ENCODE assay signal across 6 cellular contexts in genomic region chr16:383326-384020, GRCh38. TPM values are rescaled to one million over a fixed set of nuclear protein-coding genes. Genes with fewer than 3 reads are reported as not detected.
DNase-seq lines count a peak whose midpoint lies in the region; ATAC-seq and TF ChIP-seq lines count a peak whose summit lies in the region.

No MANE protein-coding gene starts in this region.

- POLR2A ChIA-PET in HEK293 (lab: Yijun Ruan, JAX), result interaction anchor here (0.7 to 2.9 kb wide), 2 partner anchors 13 to 66 kb away, joined by 3 to 10 read pairs; partner anchors contain the start of gene MRPL28

- H3K9me3 Mint-ChIP-seq in activated T-helper 1 cell treated with anti-CD3 and anti-CD28 coated beads, Interleukin-12 subunit alpha, Interleukin-12 subunit beta, Interleukin-2, Interleukin-4 antibody, amounts not matched to agents 30 ng/mL and 10 ng/mL and 1 ng/mL, durations not matched to agents 14 hours and 24 hours and 36 hours, result no peaks in the 10 kb centered on the region

- peak overlapping the region; percentile 36 for H3K27ac Mint-ChIP-seq in activated T-helper 1 cell treated with anti-CD3 and anti-CD28 coated beads, Interleukin-12 subunit alpha, Interleukin-12 subunit beta, Interleukin-2, Interleukin-4 antibody, amounts not matched to agents 30 ng/mL and 10 ng/mL and 1 ng/mL, durations not matched to agents 14 hours and 24 hours and 36 hours

- intact Hi-C loops in activated T-helper 1 cell treated with anti-CD3 and anti-CD28 coated beads, Interleukin-12 subunit alpha, Interleukin-12 subunit beta, Interleukin-2, Interleukin-4 antibody, amounts not matched to agents 30 ng/mL and 10 ng/mL and 1 ng/mL, durations not matched to agents 14 hours and 24 hours and 36 hours (cut with micrococcal nuclease), result loop anchor here (2.0 to 5.0 kb wide), 3 partner anchors 31 to 254 kb away; partner anchors contain the start of genes AXIN1, CAPN15 and METTL26

- H3K4me1 ChIP-seq in HEK293 (ENCODE audit: control insufficient read depth, insufficient read depth, low read length), result no peaks in the 10 kb centered on the region

- no peak for ATAC-seq in GM18868 (IDR thresholded peaks at IDR 0.05; ENCODE audit: unreplicated experiment)
- no peak for ATAC-seq in GM19463 (IDR thresholded peaks at IDR 0.05; ENCODE audit: unreplicated experiment)
- no peak for ATAC-seq in GM19328 (IDR thresholded peaks at IDR 0.05; ENCODE audit: unreplicated experiment)

- no peak overlapping the region for H3K27ac ChIP-seq in HEK293 (ENCODE audit: extremely low read depth, low read depth, low read length)

- no peak for DNase-seq in activated T-helper 1 cell treated with anti-CD3 and anti-CD28 coated beads, Interleukin-12 subunit alpha, Interleukin-12 subunit beta, Interleukin-2, Interleukin-4 antibody, amounts not matched to agents 30 ng/mL and 10 ng/mL and 1 ng/mL, durations not matched to agents 14 hours and 24 hours and 36 hours (ENCODE audit: low spot score)
- DNase-seq in lung microvascular endothelial cell (ENCODE audit: low read depth in 2 of 2), result peak; percentile 48 to 66

- H3K36me3 ChIP-seq in HEK293 (ENCODE audit: control insufficient read depth in 2 of 2, insufficient read depth in 1 of 2, low read length in 2 of 2), result no peaks in the 10 kb centered on the region

- peaks cover 16% of the 10 kb centered on the region for H3K27me3 Mint-ChIP-seq in activated T-helper 1 cell treated with anti-CD3 and anti-CD28 coated beads, Interleukin-12 subunit alpha, Interleukin-12 subunit beta, Interleukin-2, Interleukin-4 antibody, amounts not matched to agents 30 ng/mL and 10 ng/mL and 1 ng/mL, durations not matched to agents 14 hours and 24 hours and 36 hours (ENCODE audit: insufficient read depth)

- H3K36me3 Mint-ChIP-seq in activated T-helper 1 cell treated with anti-CD3 and anti-CD28 coated beads, Interleukin-12 subunit alpha, Interleukin-12 subunit beta, Interleukin-2, Interleukin-4 antibody, amounts not matched to agents 30 ng/mL and 10 ng/mL and 1 ng/mL, durations not matched to agents 14 hours and 24 hours and 36 hours (ENCODE audit: low read depth), result no peaks in the 10 kb centered on the region

- H3K4me3 Mint-ChIP-seq in activated T-helper 1 cell treated with anti-CD3 and anti-CD28 coated beads, Interleukin-12 subunit alpha, Interleukin-12 subunit beta, Interleukin-2, Interleukin-4 antibody, amounts not matched to agents 30 ng/mL and 10 ng/mL and 1 ng/mL, durations not matched to agents 14 hours and 24 hours and 36 hours, result peak overlapping the region; percentile 82

- H3K4me3 ChIP-seq in HEK293 (ENCODE audit: low read depth, low read length), result no peak overlapping the region

- CTCF ChIA-PET in HEK293 (lab: Yijun Ruan, JAX), result interaction anchor here (0.8 to 1.0 kb wide), 2 partner anchors 12 to 277 kb away, joined by 3 to 4 read pairs; no protein-coding TSS in a partner anchor

- no peak for TF ChIP-seq CTCF in HEK293 (tag by site-specific recombination; IDR thresholded peaks at IDR 0.05)

- no peaks in the 10 kb centered on the region for H3K9me3 ChIP-seq in HEK293 (ENCODE audit: control insufficient read depth, insufficient read depth, low read depth, low read length)

- peaks cover 7% of the 10 kb centered on the region for H3K4me1 Mint-ChIP-seq in activated T-helper 1 cell treated with anti-CD3 and anti-CD28 coated beads, Interleukin-12 subunit alpha, Interleukin-12 subunit beta, Interleukin-2, Interleukin-4 antibody, amounts not matched to agents 30 ng/mL and 10 ng/mL and 1 ng/mL, durations not matched to agents 14 hours and 24 hours and 36 hours (ENCODE audit: low read depth)

TF ChIP-seq in HEK293, 187 proteins besides CTCF, POLR2A, EP300 and RAD21:
- TF ChIP-seq, protein P1, sequence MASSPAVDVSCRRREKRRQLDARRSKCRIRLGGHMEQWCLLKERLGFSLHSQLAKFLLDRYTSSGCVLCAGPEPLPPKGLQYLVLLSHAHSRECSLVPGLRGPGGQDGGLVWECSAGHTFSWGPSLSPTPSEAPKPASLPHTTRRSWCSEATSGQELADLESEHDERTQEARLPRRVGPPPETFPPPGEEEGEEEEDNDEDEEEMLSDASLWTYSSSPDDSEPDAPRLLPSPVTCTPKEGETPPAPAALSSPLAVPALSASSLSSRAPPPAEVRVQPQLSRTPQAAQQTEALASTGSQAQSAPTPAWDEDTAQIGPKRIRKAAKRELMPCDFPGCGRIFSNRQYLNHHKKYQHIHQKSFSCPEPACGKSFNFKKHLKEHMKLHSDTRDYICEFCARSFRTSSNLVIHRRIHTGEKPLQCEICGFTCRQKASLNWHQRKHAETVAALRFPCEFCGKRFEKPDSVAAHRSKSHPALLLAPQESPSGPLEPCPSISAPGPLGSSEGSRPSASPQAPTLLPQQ (tag by site-specific recombination; IDR thresholded peaks at IDR 0.05), result no peak
- TF ChIP-seq ZEB2 (tag by site-specific recombination; IDR thresholded peaks at IDR 0.05), result no peak
- peak; percentile 28; the same call in 1 of the 2 replicates for TF ChIP-seq ZFHX2 (tag by site-specific recombination; conservative IDR thresholded peaks at IDR 0.05)
- 0 out of 2 replicates have a peak, but pooled peaks have one; percentile 7 for TF ChIP-seq IKZF3 (tag by site-specific recombination; IDR thresholded peaks at IDR 0.05)
- TF ChIP-seq, protein P2, sequence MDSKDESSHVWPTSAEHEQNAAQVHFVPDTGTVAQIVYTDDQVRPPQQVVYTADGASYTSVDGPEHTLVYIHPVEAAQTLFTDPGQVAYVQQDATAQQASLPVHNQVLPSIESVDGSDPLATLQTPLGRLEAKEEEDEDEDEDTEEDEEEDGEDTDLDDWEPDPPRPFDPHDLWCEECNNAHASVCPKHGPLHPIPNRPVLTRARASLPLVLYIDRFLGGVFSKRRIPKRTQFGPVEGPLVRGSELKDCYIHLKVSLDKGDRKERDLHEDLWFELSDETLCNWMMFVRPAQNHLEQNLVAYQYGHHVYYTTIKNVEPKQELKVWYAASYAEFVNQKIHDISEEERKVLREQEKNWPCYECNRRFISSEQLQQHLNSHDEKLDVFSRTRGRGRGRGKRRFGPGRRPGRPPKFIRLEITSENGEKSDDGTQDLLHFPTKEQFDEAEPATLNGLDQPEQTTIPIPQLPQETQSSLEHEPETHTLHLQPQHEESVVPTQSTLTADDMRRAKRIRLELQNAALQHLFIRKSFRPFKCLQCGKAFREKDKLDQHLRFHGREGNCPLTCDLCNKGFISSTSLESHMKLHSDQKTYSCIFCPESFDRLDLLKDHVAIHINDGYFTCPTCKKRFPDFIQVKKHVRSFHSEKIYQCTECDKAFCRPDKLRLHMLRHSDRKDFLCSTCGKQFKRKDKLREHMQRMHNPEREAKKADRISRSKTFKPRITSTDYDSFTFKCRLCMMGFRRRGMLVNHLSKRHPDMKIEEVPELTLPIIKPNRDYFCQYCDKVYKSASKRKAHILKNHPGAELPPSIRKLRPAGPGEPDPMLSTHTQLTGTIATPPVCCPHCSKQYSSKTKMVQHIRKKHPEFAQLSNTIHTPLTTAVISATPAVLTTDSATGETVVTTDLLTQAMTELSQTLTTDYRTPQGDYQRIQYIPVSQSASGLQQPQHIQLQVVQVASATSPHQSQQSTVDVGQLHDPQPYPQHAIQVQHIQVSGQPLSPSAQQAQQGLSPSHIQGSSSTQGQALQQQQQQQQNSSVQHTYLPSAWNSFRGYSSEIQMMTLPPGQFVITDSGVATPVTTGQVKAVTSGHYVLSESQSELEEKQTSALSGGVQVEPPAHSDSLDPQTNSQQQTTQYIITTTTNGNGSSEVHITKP (tag by site-specific recombination; IDR thresholded peaks at IDR 0.05), result no peak
- TF ChIP-seq ZNF639 (tag by site-specific recombination; IDR thresholded peaks at IDR 0.05), result no peak
- TF ChIP-seq ZNF266 (tag by site-specific recombination; IDR thresholded peaks at IDR 0.05; ENCODE audit: low read depth), result no peak
- TF ChIP-seq, protein P3, sequence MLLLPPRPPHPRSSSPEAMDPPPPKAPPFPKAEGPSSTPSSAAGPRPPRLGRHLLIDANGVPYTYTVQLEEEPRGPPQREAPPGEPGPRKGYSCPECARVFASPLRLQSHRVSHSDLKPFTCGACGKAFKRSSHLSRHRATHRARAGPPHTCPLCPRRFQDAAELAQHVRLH (tag by site-specific recombination; IDR thresholded peaks at IDR 0.05), result no peak

RNA-seq across cellular contexts. Expression of gene PGAP6, which starts 1.7 kb away (rescaled TPM):
- total RNA-seq in activated T-helper 1 cell treated with anti-CD3 and anti-CD28 coated beads, Interleukin-12 subunit alpha, Interleukin-12 subunit beta, Interleukin-2, Interleukin-4 antibody, amounts not matched to agents 30 ng/mL and 10 ng/mL and 1 ng/mL, durations not matched to agents 14 hours and 24 hours and 36 hours, result 35.7 and 36.3 TPM in 2 replicates
- 78.7 and 110 TPM in 2 replicates for total RNA-seq in lung microvascular endothelial cell

RNA-seq across cellular contexts. Expression of gene MRPL28, which starts 13.1 kb away (rescaled TPM):
- 110 and 115 TPM in 2 replicates for total RNA-seq in activated T-helper 1 cell treated with anti-CD3 and anti-CD28 coated beads, Interleukin-12 subunit alpha, Interleukin-12 subunit beta, Interleukin-2, Interleukin-4 antibody, amounts not matched to agents 30 ng/mL and 10 ng/mL and 1 ng/mL, durations not matched to agents 14 hours and 24 hours and 36 hours
- total RNA-seq in lung microvascular endothelial cell, result 70.8 and 80.6 TPM in 2 replicates

RNA-seq across cellular contexts. Expression of gene NME4, which starts 13.5 kb away (rescaled TPM):
- 57.2 and 58.7 TPM in 2 replicates for total RNA-seq in activated T-helper 1 cell treated with anti-CD3 and anti-CD28 coated beads, Interleukin-12 subunit alpha, Interleukin-12 subunit beta, Interleukin-2, Interleukin-4 antibody, amounts not matched to agents 30 ng/mL and 10 ng/mL and 1 ng/mL, durations not matched to agents 14 hours and 24 hours and 36 hours
- 30.4 and 55.6 TPM in 2 replicates for total RNA-seq in lung microvascular endothelial cell

RNA-seq across cellular contexts. Expression of gene DECR2, which starts 18.2 kb away (rescaled TPM):
- 18.0 and 20.1 TPM in 2 replicates for total RNA-seq in activated T-helper 1 cell treated with anti-CD3 and anti-CD28 coated beads, Interleukin-12 subunit alpha, Interleukin-12 subunit beta, Interleukin-2, Interleukin-4 antibody, amounts not matched to agents 30 ng/mL and 10 ng/mL and 1 ng/mL, durations not matched to agents 14 hours and 24 hours and 36 hours
- 9.3 and 12.6 TPM in 2 replicates for total RNA-seq in lung microvascular endothelial cell

RNA-seq across cellular contexts. Expression of gene AXIN1, which starts 30.9 kb away (rescaled TPM):
- 28.1 and 30.3 TPM in 2 replicates for total RNA-seq in activated T-helper 1 cell treated with anti-CD3 and anti-CD28 coated beads, Interleukin-12 subunit alpha, Interleukin-12 subunit beta, Interleukin-2, Interleukin-4 antibody, amounts not matched to agents 30 ng/mL and 10 ng/mL and 1 ng/mL, durations not matched to agents 14 hours and 24 hours and 36 hours
- 10.2 and 15.9 TPM in 2 replicates for total RNA-seq in lung microvascular endothelial cell
